22 cellular contexts compared by ENCODE assay signal in the genomic region with DNA sequence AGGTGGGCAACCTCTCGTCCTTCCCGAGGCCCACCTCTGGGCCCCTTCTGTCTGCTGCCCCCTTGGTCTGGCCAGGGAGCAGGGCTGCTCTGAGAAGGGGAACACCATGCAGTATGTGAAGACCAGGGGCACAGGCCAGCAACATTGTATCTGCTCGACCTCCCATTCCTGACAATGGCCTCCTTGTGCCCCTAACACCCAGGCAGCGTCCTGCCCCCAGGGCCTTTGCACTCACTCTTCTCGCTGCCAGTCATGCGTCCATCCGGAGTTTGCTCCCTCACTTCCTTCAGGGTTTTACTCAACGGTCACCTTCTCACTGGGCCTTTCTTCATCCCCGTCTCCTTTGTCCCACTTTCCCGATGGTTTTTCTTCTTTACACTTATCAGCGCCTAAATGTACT.
DNase-seq lines count a peak whose midpoint lies in the region; ATAC-seq and TF ChIP-seq lines count a peak whose summit lies in the region.
"Had no signal": no experiment of that assay in that cellular context is flagged by ENCODE, and none has a peak within 500 bp of the region (broad histone marks: within the 10 kb centered on the region; RNA-seq: fewer than 3 reads in every experiment).

No MANE protein-coding gene starts in this region.

- H3K4me2 ChIP-seq in neuronal stem cell (ENCODE audit: insufficient read depth, low read length, poor library complexity, severe bottlenecking): no peak overlapping the region
- H3K4me2 ChIP-seq: A549; BLaER1 treated with 17β-estradiol and CSF1 and Interleukin-3, amounts not matched to agents 10 nM and 100 nM had no signal

- intact Hi-C loops in cardiac septum (cut with DNase I) (no loop called here), left ventricle myocardium superior (cut with micrococcal nuclease) (no loop called here), esophagus muscularis mucosa (cut with DNase I) (no loop called here)

- H3K14ac ChIP-seq in neuronal stem cell (ENCODE audit: low read length): no peak overlapping the region

- H3K36me3 ChIP-seq in esophagus muscularis mucosa (no peaks in the 10 kb centered on the region), neuronal stem cell (replicated peaks in 1 of 2; ENCODE audit: control insufficient read depth in 2 of 2, insufficient read depth in 2 of 2, low read length in 2 of 2) (no peaks in the 10 kb centered on the region)
- H3K36me3 ChIP-seq: BLaER1 treated with 17β-estradiol and CSF1 and Interleukin-3, amounts not matched to agents 10 nM and 100 nM; MG63 had no signal

- H3K27ac ChIP-seq in esophagus muscularis mucosa (replicated peaks in 1 of 4) (no peak overlapping the region), neuronal stem cell (replicated peaks; ENCODE audit: low read length) (no peak overlapping the region)
- H3K27ac ChIP-seq: A549; BLaER1 treated with 17β-estradiol and CSF1 and Interleukin-3, amounts not matched to agents 10 nM and 100 nM; GM23248 had no signal

- in situ Hi-C loops in KBM-7 (cut with MboI; ENCODE audit: low pct_unique_long_range_greater_than_20kb, low sequenced_read_pairs): no loop called here

- no peak for TF ChIP-seq EP300 in esophagus muscularis mucosa (IDR thresholded peaks at IDR 0.05)

- H3K4ac ChIP-seq in neuronal stem cell (ENCODE audit: low read length): no peak overlapping the region

- H4K8ac ChIP-seq in neuronal stem cell (ENCODE audit: low read depth, low read length): no peak overlapping the region

- H3K4me1 ChIP-seq in esophagus muscularis mucosa (peaks cover 1 to 9% (median 5%) of the 10 kb centered on the region in 4 donors), neuronal stem cell (ENCODE audit: control insufficient read depth in 2 of 2, insufficient read depth in 1 of 2, low read depth in 1 of 2, low read length in 2 of 2) (no peaks in the 10 kb centered on the region)

- H3K27me3 ChIP-seq in esophagus muscularis mucosa (no peaks in the 10 kb centered on the region), neuronal stem cell (ENCODE audit: control insufficient read depth in 3 of 3, insufficient read depth in 3 of 3, low read depth in 1 of 3, low read length in 3 of 3) (no peaks in the 10 kb centered on the region)
- H3K27me3 ChIP-seq: BLaER1 treated with 17β-estradiol and CSF1 and Interleukin-3, amounts not matched to agents 10 nM and 100 nM; MG63 had no signal

- TF ChIP-seq POLR2A in esophagus muscularis mucosa (IDR thresholded peaks at IDR 0.05; ENCODE audit: low read depth): no peak

- H2BK15ac ChIP-seq in neuronal stem cell (ENCODE audit: low read length): no peak overlapping the region

- no peak overlapping the region for H3K4me3 ChIP-seq in esophagus muscularis mucosa
- H3K4me3 ChIP-seq in neuronal stem cell (ENCODE audit: low read length in 2 of 2): no peak overlapping the region
- H3K4me3 ChIP-seq: A549; BLaER1 treated with 17β-estradiol and CSF1 and Interleukin-3, amounts not matched to agents 10 nM and 100 nM; GM23248; MG63 had no signal

- no peak for TF ChIP-seq CTCF in esophagus muscularis mucosa (IDR thresholded peaks at IDR 0.05)

- H3K9me3 ChIP-seq in esophagus muscularis mucosa (no peaks in the 10 kb centered on the region), neuronal stem cell (replicated peaks in 1 of 2; ENCODE audit: control insufficient read depth in 2 of 2, insufficient read depth in 1 of 2, low read depth in 1 of 2, low read length in 2 of 2) (peaks cover 0 to 3% of the 10 kb centered on the region in 2 donors)
- H3K9me3 ChIP-seq: A549; BLaER1 treated with 17β-estradiol and CSF1 and Interleukin-3, amounts not matched to agents 10 nM and 100 nM; MG63 had no signal

- no peak overlapping the region for H2AFZ ChIP-seq in neuronal stem cell (ENCODE audit: low read length)
- H2AFZ ChIP-seq: GM23248 had no signal

- WGBS in esophagus muscularis mucosa: 94% methylated on average over 9 of the region's 11 CpGs
- WGBS in neuronal stem cell (ENCODE audit: extremely low coverage in 2 of 2, insufficient read length in 2 of 2, insufficient replicate concordance in 1 of 2), 2 donors: no CpG with 5 or more reads among the region's 11 CpGs

- H4K91ac ChIP-seq in neuronal stem cell (ENCODE audit: low read depth, low read length, poor library complexity): no peak overlapping the region

- peak overlapping the region; percentile 6 for H3K18ac ChIP-seq in neuronal stem cell (ENCODE audit: low read length)

- no peak overlapping the region for H2BK12ac ChIP-seq in neuronal stem cell (ENCODE audit: low read length)

- H3K79me1 ChIP-seq in neuronal stem cell (ENCODE audit: low read depth, low read length): peaks cover 4% of the 10 kb centered on the region

- no peak overlapping the region for H2BK120ac ChIP-seq in neuronal stem cell (ENCODE audit: low read depth, low read length)

- H2BK5ac ChIP-seq in neuronal stem cell (ENCODE audit: low read length): no peak overlapping the region

- no peak overlapping the region for H2AK5ac ChIP-seq in neuronal stem cell (ENCODE audit: low read depth, low read length)

- DNase-seq in cardiac septum (ENCODE audit: low spot score): peak; percentile 64
- no peak for DNase-seq in left ventricle myocardium superior
- DNase-seq in esophagus muscularis mucosa (ENCODE audit: extremely low spot score): peak; percentile 87
- DNase-seq in neuronal stem cell (ENCODE audit: low spot score): no peak
- no peak for DNase-seq in KBM-7
- DNase-seq in epidermal melanocyte (ENCODE audit: insufficient read length, low spot score): no peak
- DNase-seq: AML-193; CD4-positive, alpha-beta T cell; DMS53; GM23248; KG1; MG63; NCI-H1105 treated with DMSO at 0.1 percent for 48 hours; NCI-H146; NCI-H1930; NCI-H2107; NCI-H446; NCI-H524 treated with DMSO at 0.1 percent for 48 hours; NCI-H774 had no signal

- no peak overlapping the region for H3K9ac ChIP-seq in neuronal stem cell (ENCODE audit: low read depth, low read length, poor library complexity)
- H3K9ac ChIP-seq: BLaER1 treated with 17β-estradiol and CSF1 and Interleukin-3, amounts not matched to agents 10 nM and 100 nM; GM23248 had no signal

- ATAC-seq in left ventricle myocardium superior (no peak), HG02798 (IDR thresholded peaks at IDR 0.05; ENCODE audit: poor library complexity, unreplicated experiment) (no peak)
- ATAC-seq: A549 had no signal

- no peak overlapping the region for H3K23ac ChIP-seq in neuronal stem cell (ENCODE audit: low read depth, low read length, poor library complexity)

Comparison
In these comparisons a context has a peak if more than half of its experiments do, and no peak if none do; other contexts are left out.
1. DNase-seq: peak in cardiac septum (single experiment) and esophagus muscularis mucosa (single experiment); none in left ventricle myocardium superior (single experiment), neuronal stem cell (single experiment), KBM-7 (single experiment) and epidermal melanocyte (single experiment).